8 cellular contexts compared by ENCODE assay signal in genomic region chr16:31032736-31033708, GRCh38. TPM values are rescaled to one million over a fixed set of nuclear protein-coding genes. Genes with fewer than 3 reads are reported as not detected.
DNase-seq lines count a peak whose midpoint lies in the region; ATAC-seq and TF ChIP-seq lines count a peak whose summit lies in the region.

Gene STX4 (plus strand): TSS chr16:31033558. CDS start chr16:31033806, 248 bp downstream.

- WGBS in liver, result under 1% methylated on average over 75 of the region's 75 CpGs

- H3K4me3 ChIP-seq in liver (ENCODE audit: low read depth in 1 of 3, low read length in 3 of 3), result peak within 1 kb of the TSS; percentile 81 to 86 (median 82)

- H3K9ac ChIP-seq in liver (ENCODE audit: low read depth in 1 of 2, low read length in 2 of 2), result peak within 1 kb of the TSS; percentile 87 to 93

- peak; percentile 81 to 100 (median 97) for DNase-seq in C1 segment of cervical spinal cord (lab: John Stamatoyannopoulos, UW)
- DNase-seq in NCI-H774 (lab: John Stamatoyannopoulos, UW), result peak; percentile 94
- DNase-seq in activated CD4-positive, alpha-beta T cell treated with anti-CD3 and anti-CD28 coated beads, Interleukin-2, amount 50 U/mL, for 48 hours, result peak; percentile 97 to 98
- peak; percentile 90 to 94 for DNase-seq in dermis microvascular lymphatic vessel endothelial cell (ENCODE audit: low read depth in 2 of 2)
- DNase-seq in stimulated activated CD4-positive, alpha-beta T cell treated with anti-CD3 and anti-CD28 coated beads, Interleukin-4, amount 100 ng/mL, for 24 hours, result peak; percentile 98

- H3K9me3 ChIP-seq in liver (ENCODE audit: control insufficient read depth in 4 of 4, low read length in 3 of 4), result no peaks in the 10 kb centered on the region

- TF ChIP-seq CTCF in liver (IDR thresholded peaks at IDR 0.05; ENCODE audit: low read depth, low read length, missing input control), result no peak

- peaks cover 2 to 12% (median 6%) of the 10 kb centered on the region in 4 donors for H3K36me3 ChIP-seq in liver (ENCODE audit: control insufficient read depth in 4 of 4, insufficient read depth in 3 of 4, low read depth in 1 of 4, low read length in 3 of 4)

- peak in 1 of 2 donors; percentile 50 for TF ChIP-seq RAD21 in liver (IDR thresholded peaks at IDR 0.05)

- no peaks in the 10 kb centered on the region for H3K27me3 ChIP-seq in liver (ENCODE audit: control insufficient read depth in 4 of 4, insufficient read depth in 4 of 4, low read length in 3 of 4)

- ATAC-seq in GM19395 (IDR thresholded peaks at IDR 0.05; ENCODE audit: unreplicated experiment) (peak; percentile 83), HG03565 (IDR thresholded peaks at IDR 0.05; ENCODE audit: unreplicated experiment) (peak; percentile 75)

- H3K4me1 ChIP-seq in liver (ENCODE audit: control insufficient read depth in 4 of 4, insufficient read depth in 4 of 4, low read length in 3 of 4), result peaks cover 4 to 13% (median 7%) of the 10 kb centered on the region in 4 donors

- peak within 1 kb of the TSS; percentile 98 to 99 for H3K27ac ChIP-seq in liver (ENCODE audit: low read depth in 1 of 2, low read length in 2 of 2)

TF ChIP-seq in liver, 16 proteins besides CTCF, POLR2A, EP300 and RAD21:
- TF ChIP-seq HNF4G (IDR thresholded peaks at IDR 0.05), result no peak
- peak; percentile 57 to 66 for TF ChIP-seq JUND (IDR thresholded peaks at IDR 0.05)
- TF ChIP-seq MAX (IDR thresholded peaks at IDR 0.05), result peak; percentile 49
- TF ChIP-seq EGR1 (IDR thresholded peaks at IDR 0.05; ENCODE audit: low read depth in 2 of 2), result peak; percentile 83 to 85
- peak; percentile 97 to 99 for TF ChIP-seq GABPA (IDR thresholded peaks at IDR 0.05 in 1 of 2, conservative IDR thresholded peaks at IDR 0.05 in 1 of 2)
- peak; percentile 61 for TF ChIP-seq SP1 (IDR thresholded peaks at IDR 0.05)
- TF ChIP-seq HNF4A (conservative IDR thresholded peaks at IDR 0.05), result peak; percentile 18 to 22
- TF ChIP-seq TAF1 (conservative IDR thresholded peaks at IDR 0.05), result no peak
- TF ChIP-seq YY1 (IDR thresholded peaks at IDR 0.05), result no peak
- peak; percentile 58 for TF ChIP-seq NR2F2 (IDR thresholded peaks at IDR 0.05)
- no peak for TF ChIP-seq FOXA1 (IDR thresholded peaks at IDR 0.05)
- peak; percentile 54 for TF ChIP-seq REST (IDR thresholded peaks at IDR 0.05)
- TF ChIP-seq RXRA (IDR thresholded peaks at IDR 0.05), result peak; percentile 58 to 70
- TF ChIP-seq ZBTB33 (IDR thresholded peaks at IDR 0.05), result no peak
- no peak for TF ChIP-seq FOXA2 (IDR thresholded peaks at IDR 0.05)
- no peak for TF ChIP-seq ATF3 (IDR thresholded peaks at IDR 0.05)
TF ChIP-seq in liver: peak in this region for 9.

RNA-seq across cellular contexts. Expression of gene STX4, which starts in this region (rescaled TPM):
- total RNA-seq in dermis microvascular lymphatic vessel endothelial cell (17.5 and 28.2 TPM in 2 replicates), liver (10 to 100 TPM; 11.4 to 19.8 TPM)
- polyA plus RNA-seq in liver, result 10 to 100 TPM; 14.9 to 22.1 TPM

Comparison
In these comparisons a context has a peak if more than half of its experiments do, and no peak if none do; other contexts are left out.
1. Peak in every context shown above with its lines: DNase-seq, ATAC-seq, H3K4me3 ChIP-seq and H3K27ac ChIP-seq.